ENCODE assay signal across 8 cellular contexts in the genomic region with DNA sequence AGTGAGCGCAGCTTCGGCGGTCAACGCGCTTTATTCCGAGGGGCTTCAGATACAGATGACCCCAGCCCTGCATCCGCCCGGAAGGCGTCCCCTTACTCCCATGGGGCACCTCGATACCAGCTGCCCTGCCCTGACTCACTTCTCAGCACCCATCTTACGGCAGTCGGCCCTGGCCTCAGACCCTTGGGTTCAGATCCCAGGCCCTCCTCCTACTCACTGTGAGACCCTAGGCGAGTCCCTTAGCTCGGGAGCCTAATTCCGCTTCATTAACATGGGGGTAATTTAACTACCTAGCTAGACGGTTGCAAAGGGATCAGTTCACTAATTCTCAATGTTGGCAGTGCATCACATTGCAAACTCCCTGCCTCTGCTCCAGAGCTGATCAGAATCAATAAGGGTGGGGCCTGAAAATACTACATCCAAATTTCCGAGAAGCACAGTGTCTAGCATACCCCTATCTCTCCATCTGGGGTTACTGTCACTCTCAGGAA. TPM values are rescaled to one million over a fixed set of nuclear protein-coding genes. Genes with fewer than 3 reads are reported as not detected.
DNase-seq lines count a peak whose midpoint lies in the region; ATAC-seq, FAIRE-seq and TF ChIP-seq lines count a peak whose summit lies in the region.

No MANE protein-coding gene starts in this region.

- WGBS in HUES64 = 16% methylated on average over 17 of the region's 17 CpGs
- WGBS in HepG2 (ENCODE audit: low lambda C conversion rate) = 35% methylated on average over 5 of the region's 17 CpGs

- H4K20me1 ChIP-seq in HepG2 (ENCODE audit: insufficient read depth, low read length) = no peaks in the 10 kb centered on the region; the same call in none of the 2 replicates

- H3K4me2 ChIP-seq in HepG2 (ENCODE audit: low read depth, low read length) = peak overlapping the region; percentile 90

- H3K9ac ChIP-seq in HUES64 (ENCODE audit: low read depth, low read length) (peak overlapping the region; percentile 91), HepG2 (ENCODE audit: insufficient read depth, low read depth, low read length) (peak overlapping the region; percentile 83)

- in situ Hi-C loops in astrocyte of the spinal cord (cut with HindIII; ENCODE audit: low sequenced_read_pairs) = no loop called here
- in situ Hi-C loops in HepG2 (cut with HindIII; ENCODE audit: extremely low pct_ligation_motif_present, low pct_unique_long_range_greater_than_20kb) = loop anchor here (25.0 kb wide), 1 partner anchor 261 kb away; a partner anchor contains a TSS

- peaks cover 30% of the 10 kb centered on the region for H3K79me2 ChIP-seq in HepG2 (ENCODE audit: insufficient read depth, low read length)

- TF ChIP-seq CTCF in 22Rv1 (IDR thresholded peaks at IDR 0.05) (0 out of 2 replicates have a peak, but pooled peaks have one; percentile 1), astrocyte of the spinal cord (IDR thresholded peaks at IDR 0.05; ENCODE audit: low read depth, low read length) (no peak), HepG2 (CRISPR knock-in tag; IDR thresholded peaks at IDR 0.05) (no peak), thoracic aorta (IDR thresholded peaks at IDR 0.05) (no peak), GM20000 (IDR thresholded peaks at IDR 0.05; ENCODE audit: extremely low read depth, missing control alignments) (no peak)

- no peak for TF ChIP-seq RAD21 in HepG2 (CRISPR knock-in tag; IDR thresholded peaks at IDR 0.05)

- ATAC-seq in HepG2 = peak; percentile 1; the same call in 1 of the 3 replicates
- ATAC-seq in thoracic aorta (ENCODE audit: insufficient number of reproducible peaks, low FRiP score, low read depth) = no peak

- H3K27me3 ChIP-seq in HUES64 (ENCODE audit: insufficient read depth, low read length) (no peaks in the 10 kb centered on the region), HepG2 (ENCODE audit: control insufficient read depth in 1 of 2, insufficient read depth in 2 of 2, low read length in 2 of 2) (no peaks in the 10 kb centered on the region; a peak in 1 of 5 replicates), thoracic aorta (replicated peaks; ENCODE audit: insufficient read depth) (no peaks in the 10 kb centered on the region)

- H3K4me1 ChIP-seq in HUES64 (ENCODE audit: insufficient read depth, low read length) (peaks cover 13% of the 10 kb centered on the region), HepG2 (ENCODE audit: insufficient read depth, low read length) (peaks cover 50% of the 10 kb centered on the region), thoracic aorta (ENCODE audit: control insufficient read depth in 1 of 2, low read depth in 2 of 2) (peaks cover 20 to 47% of the 10 kb centered on the region in 2 donors)

- TF ChIP-seq POLR2A in HepG2 (IDR thresholded peaks at IDR 0.05; ENCODE audit: insufficient read depth in 1 of 2, low read depth in 2 of 2, low read length in 2 of 2) = peak in 1 of 2 experiments; percentile 32; a peak in 2 of 4 replicates

- CTCF ChIA-PET in HepG2 (lab: Yijun Ruan, JAX; ENCODE audit: low intra/inter-chr PET ratio, low total read pairs) = no interaction called here

- intact Hi-C loops in HepG2 (cut with micrococcal nuclease; ENCODE audit: unreplicated experiment) = loop anchor here (5.0 kb wide), 1 partner anchor 136 kb away; no protein-coding TSS in a partner anchor

- TSS peak; percentile 62 for BruUV-seq in HepG2 (replicated peaks; lab: Mats Ljungman, UMichigan)

- H2AFZ ChIP-seq in HepG2 (ENCODE audit: low read length) = no peak overlapping the region

- H3K36me3 ChIP-seq in HUES64 (ENCODE audit: insufficient read depth, low read length) (peaks cover 7% of the 10 kb centered on the region), HepG2 (replicated peaks in 1 of 2; ENCODE audit: control insufficient read depth in 1 of 2, insufficient read depth in 2 of 2, low read length in 2 of 2) (peaks cover 0 to 5% of the 10 kb centered on the region in 2 experiments; a peak in 2 of 5 replicates), thoracic aorta (no peaks in the 10 kb centered on the region)

- H3K9me3 ChIP-seq in HUES64 (ENCODE audit: insufficient read depth, low read depth, low read length) = no peaks in the 10 kb centered on the region
- H3K9me3 ChIP-seq in HepG2 (ENCODE audit: low read length) = no peaks in the 10 kb centered on the region
- H3K9me3 ChIP-seq in thoracic aorta = no peaks in the 10 kb centered on the region

- TF ChIP-seq EP300 in HepG2 (IDR thresholded peaks at IDR 0.05; ENCODE audit: low read depth in 2 of 2, low read length in 2 of 2) = no peak
- TF ChIP-seq EP300 in HepG2 (CRISPR knock-in tag; IDR thresholded peaks at IDR 0.05; ENCODE audit: borderline replicate concordance) = no peak

- POLR2A ChIA-PET in HepG2 (lab: Yijun Ruan, JAX) = interaction anchor here (0.9 to 3.5 kb wide), 9 partner anchors 11 to 178 kb away, joined by 3 to 16 read pairs (median 4); a partner anchor contains a TSS

- DNase-seq in astrocyte of the spinal cord (ENCODE audit: low read depth, low spot score) (no peak), HepG2 (ENCODE audit: low spot score) (no peak), thoracic aorta (ENCODE audit: low spot score) (no peak), NCI-H1436 (lab: John Stamatoyannopoulos, UW) (no peak), AML-193 (lab: John Stamatoyannopoulos, UW) (no peak), GM20000 (ENCODE audit: low spot score) (no peak)

- peak overlapping the region; percentile 94 for H3K4me3 ChIP-seq in HUES64 (ENCODE audit: low read length)
- peak overlapping the region; percentile 76 for H3K4me3 ChIP-seq in astrocyte of the spinal cord (ENCODE audit: low read depth, low read length)
- peak overlapping the region; percentile 76 to 93 (median 89); a peak in 5 of 6 replicates for H3K4me3 ChIP-seq in HepG2 (replicated peaks in 1 of 3; ENCODE audit: insufficient read depth in 1 of 3, low read depth in 2 of 3, low read length in 3 of 3)
- peak overlapping the region; percentile 95 for H3K4me3 ChIP-seq in thoracic aorta

- H3K27ac ChIP-seq in 22Rv1 (peak overlapping the region; percentile 93), HUES64 (ENCODE audit: low read depth, low read length) (peak overlapping the region; percentile 90; the same call in 1 of the 2 replicates), HepG2 (ENCODE audit: extremely low read length, insufficient read depth, low read length) (peak overlapping the region; percentile 84), thoracic aorta (peak overlapping the region; percentile 88 to 97)

- FAIRE-seq in HepG2 (lab: Jason Lieb, UNC) = no peak

RNA-seq across cellular contexts. Expression of a gene that starts 0.3 kb away (rescaled TPM):
- 88.0 TPM for polyA plus RNA-seq in HUES64 (2013, experiment 1 of 2)
- 93.1 TPM for polyA plus RNA-seq in HUES64 (2013, experiment 2 of 2)
- total RNA-seq in HepG2 (2016; rRNA removed; fragmentation: Illumina TruSeq; extraction: Trizol) = 54.3 and 60.7 TPM in 2 replicates
- total RNA-seq in HepG2 (2016; cell fraction: cytosol; rRNA removed; fragmentation: Illumina TruSeq; extraction: Trizol; ENCODE audit: low read depth) = 21.0 and 27.1 TPM in 2 replicates
- total RNA-seq in HepG2 (2016; cell fraction: insoluble cytoplasmic fraction; rRNA removed; fragmentation: Illumina TruSeq; extraction: Trizol) = 53.0 and 55.0 TPM in 2 replicates
- total RNA-seq in HepG2 (2016; cell fraction: membrane; rRNA removed; fragmentation: Illumina TruSeq; extraction: Trizol) = 55.4 and 58.7 TPM in 2 replicates
- 31.5 and 32.6 TPM in 2 replicates for total RNA-seq in HepG2 (2016; cell fraction: nucleus; rRNA removed; fragmentation: Illumina TruSeq; extraction: Trizol)
- polyA plus RNA-seq in HepG2 (2011; rRNA removed) = 54.5 and 60.6 TPM in 2 replicates
- polyA plus RNA-seq in HepG2 (2011; cell fraction: cytosol; rRNA removed) = 66.4 and 77.9 TPM in 2 replicates
- 62.5 and 67.8 TPM in 2 replicates for polyA plus RNA-seq in HepG2 (2011; cell fraction: nucleus; rRNA removed)
- 42.3 and 50.0 TPM in 2 replicates for polyA plus RNA-seq in HepG2 (2012)
- polyA plus RNA-seq in HepG2 (2016; cell fraction: cytosol; fragmentation: Illumina TruSeq; extraction: Trizol; ENCODE audit: low read depth) = 27.5 and 28.8 TPM in 2 replicates
- polyA plus RNA-seq in HepG2 (2016; cell fraction: insoluble cytoplasmic fraction; fragmentation: Illumina TruSeq; extraction: Trizol; ENCODE audit: low read depth) = 48.1 and 64.0 TPM in 2 replicates
- polyA plus RNA-seq in HepG2 (2016; cell fraction: membrane; fragmentation: Illumina TruSeq; extraction: Trizol; ENCODE audit: low read depth) = 49.0 and 54.8 TPM in 2 replicates
- 64.4 and 67.0 TPM in 2 replicates for polyA plus RNA-seq in HepG2 (2016; cell fraction: nucleus; fragmentation: Illumina TruSeq; extraction: Trizol; ENCODE audit: insufficient read depth, low read depth)
- polyA minus RNA-seq in HepG2 (2011; rRNA and poly(A)+ RNA removed; ENCODE audit: low replicate concordance) = 124 and 166 TPM in 2 replicates
- 35.9 and 59.2 TPM in 2 replicates for polyA minus RNA-seq in HepG2 (2011; cell fraction: cytosol; rRNA and poly(A)+ RNA removed)
- 14.0 and 19.0 TPM in 2 replicates for polyA minus RNA-seq in HepG2 (2011; cell fraction: nucleus; rRNA and poly(A)+ RNA removed)
- 10 to 100 TPM; 71.3 to 92.1 TPM for total RNA-seq in thoracic aorta

RNA-seq across cellular contexts. Expression of a gene that starts 5.1 kb away (rescaled TPM):
- polyA plus RNA-seq in HUES64 (2013, experiment 1 of 2) = 20.1 TPM
- polyA plus RNA-seq in HUES64 (2013, experiment 2 of 2) = 18.7 TPM
- 7.6 and 12.6 TPM in 2 replicates for total RNA-seq in HepG2 (2016; rRNA removed; fragmentation: Illumina TruSeq; extraction: Trizol)
- total RNA-seq in HepG2 (2016; cell fraction: cytosol; rRNA removed; fragmentation: Illumina TruSeq; extraction: Trizol; ENCODE audit: low read depth) = 3.8 and 4.4 TPM in 2 replicates
- total RNA-seq in HepG2 (2016; cell fraction: insoluble cytoplasmic fraction; rRNA removed; fragmentation: Illumina TruSeq; extraction: Trizol) = 6.5 and 14.0 TPM in 2 replicates
- 8.0 and 9.3 TPM in 2 replicates for total RNA-seq in HepG2 (2016; cell fraction: membrane; rRNA removed; fragmentation: Illumina TruSeq; extraction: Trizol)
- total RNA-seq in HepG2 (2016; cell fraction: nucleus; rRNA removed; fragmentation: Illumina TruSeq; extraction: Trizol) = 9.7 and 11.6 TPM in 2 replicates
- polyA plus RNA-seq in HepG2 (2011; rRNA removed) = 11.8 and 14.9 TPM in 2 replicates
- 17.3 and 17.4 TPM in 2 replicates for polyA plus RNA-seq in HepG2 (2011; cell fraction: cytosol; rRNA removed)
- 8.7 and 11.2 TPM in 2 replicates for polyA plus RNA-seq in HepG2 (2011; cell fraction: nucleus; rRNA removed)
- polyA plus RNA-seq in HepG2 (2012) = 3.6 and 6.3 TPM in 2 replicates
- 4.0 and 5.3 TPM in 2 replicates for polyA plus RNA-seq in HepG2 (2016; cell fraction: cytosol; fragmentation: Illumina TruSeq; extraction: Trizol; ENCODE audit: low read depth)
- polyA plus RNA-seq in HepG2 (2016; cell fraction: insoluble cytoplasmic fraction; fragmentation: Illumina TruSeq; extraction: Trizol; ENCODE audit: low read depth) = 8.0 and 9.0 TPM in 2 replicates
- 7.0 and 7.5 TPM in 2 replicates for polyA plus RNA-seq in HepG2 (2016; cell fraction: membrane; fragmentation: Illumina TruSeq; extraction: Trizol; ENCODE audit: low read depth)
- polyA plus RNA-seq in HepG2 (2016; cell fraction: nucleus; fragmentation: Illumina TruSeq; extraction: Trizol; ENCODE audit: insufficient read depth, low read depth) = 20.2 and 21.1 TPM in 2 replicates
- polyA minus RNA-seq in HepG2 (2011; rRNA and poly(A)+ RNA removed; ENCODE audit: low replicate concordance) = 15.0 and 24.2 TPM in 2 replicates
- polyA minus RNA-seq in HepG2 (2011; cell fraction: cytosol; rRNA and poly(A)+ RNA removed) = 5.9 and 8.7 TPM in 2 replicates
- 5.2 and 7.8 TPM in 2 replicates for polyA minus RNA-seq in HepG2 (2011; cell fraction: nucleus; rRNA and poly(A)+ RNA removed)
- 10 to 100 TPM in 1 of 2 donors, 1 to 10 TPM in 1; 3.7 to 12.2 TPM for total RNA-seq in thoracic aorta

RNA-seq across cellular contexts. Expression of a gene that starts 43.0 kb away (rescaled TPM):
- 61.7 TPM for polyA plus RNA-seq in HUES64 (2013, experiment 1 of 2)
- 65.8 TPM for polyA plus RNA-seq in HUES64 (2013, experiment 2 of 2)
- 46.9 and 50.7 TPM in 2 replicates for total RNA-seq in HepG2 (2016; rRNA removed; fragmentation: Illumina TruSeq; extraction: Trizol)
- 8.5 and 10.0 TPM in 2 replicates for total RNA-seq in HepG2 (2016; cell fraction: cytosol; rRNA removed; fragmentation: Illumina TruSeq; extraction: Trizol; ENCODE audit: low read depth)
- total RNA-seq in HepG2 (2016; cell fraction: insoluble cytoplasmic fraction; rRNA removed; fragmentation: Illumina TruSeq; extraction: Trizol) = 48.8 and 50.6 TPM in 2 replicates
- 17.1 and 19.7 TPM in 2 replicates for total RNA-seq in HepG2 (2016; cell fraction: membrane; rRNA removed; fragmentation: Illumina TruSeq; extraction: Trizol)
- total RNA-seq in HepG2 (2016; cell fraction: nucleus; rRNA removed; fragmentation: Illumina TruSeq; extraction: Trizol) = 28.7 and 36.3 TPM in 2 replicates
- 72.2 and 73.5 TPM in 2 replicates for polyA plus RNA-seq in HepG2 (2011; rRNA removed)
- 72.3 and 85.9 TPM in 2 replicates for polyA plus RNA-seq in HepG2 (2011; cell fraction: cytosol; rRNA removed)
- polyA plus RNA-seq in HepG2 (2011; cell fraction: nucleus; rRNA removed) = 55.6 and 60.0 TPM in 2 replicates
- 42.4 and 45.1 TPM in 2 replicates for polyA plus RNA-seq in HepG2 (2012)
- 13.8 and 14.3 TPM in 2 replicates for polyA plus RNA-seq in HepG2 (2016; cell fraction: cytosol; fragmentation: Illumina TruSeq; extraction: Trizol; ENCODE audit: low read depth)
- polyA plus RNA-seq in HepG2 (2016; cell fraction: insoluble cytoplasmic fraction; fragmentation: Illumina TruSeq; extraction: Trizol; ENCODE audit: low read depth) = 78.5 and 84.9 TPM in 2 replicates
- polyA plus RNA-seq in HepG2 (2016; cell fraction: membrane; fragmentation: Illumina TruSeq; extraction: Trizol; ENCODE audit: low read depth) = 24.1 and 26.2 TPM in 2 replicates
- polyA plus RNA-seq in HepG2 (2016; cell fraction: nucleus; fragmentation: Illumina TruSeq; extraction: Trizol; ENCODE audit: insufficient read depth, low read depth) = 72.4 and 76.9 TPM in 2 replicates
- polyA minus RNA-seq in HepG2 (2011; rRNA and poly(A)+ RNA removed; ENCODE audit: low replicate concordance) = 142 and 176 TPM in 2 replicates
- polyA minus RNA-seq in HepG2 (2011; cell fraction: cytosol; rRNA and poly(A)+ RNA removed) = 44.2 and 52.7 TPM in 2 replicates
- polyA minus RNA-seq in HepG2 (2011; cell fraction: nucleus; rRNA and poly(A)+ RNA removed) = 29.7 and 30.6 TPM in 2 replicates
- total RNA-seq in thoracic aorta = 10 to 100 TPM; 30.6 to 34.6 TPM

RNA-seq across cellular contexts. Expression of a gene that starts 53.5 kb away (rescaled TPM):
- polyA plus RNA-seq in HUES64 (2013, experiment 1 of 2) = 27.3 TPM
- 33.0 TPM for polyA plus RNA-seq in HUES64 (2013, experiment 2 of 2)
- total RNA-seq in HepG2 (2016; rRNA removed; fragmentation: Illumina TruSeq; extraction: Trizol) (9.8 and 10.0 TPM in 2 replicates), thoracic aorta (10 to 100 TPM; 46.4 to 99.4 TPM)
- total RNA-seq in HepG2 (2016; cell fraction: cytosol; rRNA removed; fragmentation: Illumina TruSeq; extraction: Trizol; ENCODE audit: low read depth) = 38.8 and 40.7 TPM in 2 replicates
- 6.6 and 12.3 TPM in 2 replicates for total RNA-seq in HepG2 (2016; cell fraction: insoluble cytoplasmic fraction; rRNA removed; fragmentation: Illumina TruSeq; extraction: Trizol)
- 20.1 and 21.2 TPM in 2 replicates for total RNA-seq in HepG2 (2016; cell fraction: membrane; rRNA removed; fragmentation: Illumina TruSeq; extraction: Trizol)
- total RNA-seq in HepG2 (2016; cell fraction: nucleus; rRNA removed; fragmentation: Illumina TruSeq; extraction: Trizol) = 11.6 and 13.5 TPM in 2 replicates
- 17.1 and 23.9 TPM in 2 replicates for polyA plus RNA-seq in HepG2 (2011; rRNA removed)
- 9.0 and 10.2 TPM in 2 replicates for polyA plus RNA-seq in HepG2 (2011; cell fraction: cytosol; rRNA removed)
- polyA plus RNA-seq in HepG2 (2011; cell fraction: nucleus; rRNA removed) = 40.3 and 44.7 TPM in 2 replicates
- polyA plus RNA-seq in HepG2 (2012) = 12.4 and 17.6 TPM in 2 replicates
- 2.7 and 2.8 TPM in 2 replicates for polyA plus RNA-seq in HepG2 (2016; cell fraction: cytosol; fragmentation: Illumina TruSeq; extraction: Trizol; ENCODE audit: low read depth)
- 11.3 and 15.3 TPM in 2 replicates for polyA plus RNA-seq in HepG2 (2016; cell fraction: insoluble cytoplasmic fraction; fragmentation: Illumina TruSeq; extraction: Trizol; ENCODE audit: low read depth)
- 9.9 and 10.4 TPM in 2 replicates for polyA plus RNA-seq in HepG2 (2016; cell fraction: membrane; fragmentation: Illumina TruSeq; extraction: Trizol; ENCODE audit: low read depth)
- 39.1 and 44.1 TPM in 2 replicates for polyA plus RNA-seq in HepG2 (2016; cell fraction: nucleus; fragmentation: Illumina TruSeq; extraction: Trizol; ENCODE audit: insufficient read depth, low read depth)
- 32.1 and 43.1 TPM in 2 replicates for polyA minus RNA-seq in HepG2 (2011; rRNA and poly(A)+ RNA removed; ENCODE audit: low replicate concordance)
- polyA minus RNA-seq in HepG2 (2011; cell fraction: cytosol; rRNA and poly(A)+ RNA removed) = 13.8 and 18.0 TPM in 2 replicates
- 23.6 and 28.2 TPM in 2 replicates for polyA minus RNA-seq in HepG2 (2011; cell fraction: nucleus; rRNA and poly(A)+ RNA removed)

RNA-seq across cellular contexts. Expression of a gene that starts 55.2 kb away (rescaled TPM):
- 45.7 TPM for polyA plus RNA-seq in HUES64 (2013, experiment 1 of 2)
- polyA plus RNA-seq in HUES64 (2013, experiment 2 of 2) = 57.8 TPM
- total RNA-seq in HepG2 (2016; rRNA removed; fragmentation: Illumina TruSeq; extraction: Trizol) = 3.5 and 4.7 TPM in 2 replicates
- 1.7 and 2.5 TPM in 2 replicates for total RNA-seq in HepG2 (2016; cell fraction: cytosol; rRNA removed; fragmentation: Illumina TruSeq; extraction: Trizol; ENCODE audit: low read depth)
- 2.9 and 3.4 TPM in 2 replicates for total RNA-seq in HepG2 (2016; cell fraction: insoluble cytoplasmic fraction; rRNA removed; fragmentation: Illumina TruSeq; extraction: Trizol)
- 7.9 and 9.0 TPM in 2 replicates for total RNA-seq in HepG2 (2016; cell fraction: membrane; rRNA removed; fragmentation: Illumina TruSeq; extraction: Trizol)
- total RNA-seq in HepG2 (2016; cell fraction: nucleus; rRNA removed; fragmentation: Illumina TruSeq; extraction: Trizol) = 2.9 and 4.4 TPM in 2 replicates
- 7.3 TPM in 2 replicates for polyA plus RNA-seq in HepG2 (2011; rRNA removed)
- 8.0 and 8.4 TPM in 2 replicates for polyA plus RNA-seq in HepG2 (2011; cell fraction: cytosol; rRNA removed)
- 11.3 and 13.9 TPM in 2 replicates for polyA plus RNA-seq in HepG2 (2011; cell fraction: nucleus; rRNA removed)
- polyA plus RNA-seq in HepG2 (2012) = 9.8 and 13.0 TPM in 2 replicates
- polyA plus RNA-seq in HepG2 (2016; cell fraction: cytosol; fragmentation: Illumina TruSeq; extraction: Trizol; ENCODE audit: low read depth) = 4.0 and 4.6 TPM in 2 replicates
- 9.3 and 13.6 TPM in 2 replicates for polyA plus RNA-seq in HepG2 (2016; cell fraction: insoluble cytoplasmic fraction; fragmentation: Illumina TruSeq; extraction: Trizol; ENCODE audit: low read depth)
- 14.0 and 18.6 TPM in 2 replicates for polyA plus RNA-seq in HepG2 (2016; cell fraction: membrane; fragmentation: Illumina TruSeq; extraction: Trizol; ENCODE audit: low read depth)
- polyA plus RNA-seq in HepG2 (2016; cell fraction: nucleus; fragmentation: Illumina TruSeq; extraction: Trizol; ENCODE audit: insufficient read depth, low read depth) = 10.1 and 11.0 TPM in 2 replicates
- polyA minus RNA-seq in HepG2 (2011; rRNA and poly(A)+ RNA removed; ENCODE audit: low replicate concordance) = 14.1 and 27.8 TPM in 2 replicates
- polyA minus RNA-seq in HepG2 (2011; cell fraction: cytosol; rRNA and poly(A)+ RNA removed) = 12.3 and 12.7 TPM in 2 replicates
- 12.6 and 12.8 TPM in 2 replicates for polyA minus RNA-seq in HepG2 (2011; cell fraction: nucleus; rRNA and poly(A)+ RNA removed)
- total RNA-seq in thoracic aorta = 10 to 100 TPM; 19.9 to 23.4 TPM
